In genomic region chr5:147208134-147208533, GRCh38 we compare ENCODE assay signal across 22 cellular contexts. TPM values are rescaled to one million over a fixed set of nuclear protein-coding genes. Genes with fewer than 3 reads are reported as not detected.
DNase-seq lines count a peak whose midpoint lies in the region; ATAC-seq and FAIRE-seq lines count a peak whose summit lies in the region.
"Had no signal": no experiment of that assay in that cellular context is flagged by ENCODE, and none has a peak within 500 bp of the region (broad histone marks: within the 10 kb centered on the region; RNA-seq: fewer than 3 reads in every experiment).

No MANE protein-coding gene starts in this region.

- H3K27me3 Mint-ChIP-seq in stimulated activated naive CD8-positive, alpha-beta T cell treated with anti-CD3 and anti-CD28 coated beads, Interleukin-15, amount 100 ng/mL, for 72 hours, result peaks cover 9% of the 10 kb centered on the region
- H3K27me3 Mint-ChIP-seq: activated naive CD8-positive, alpha-beta T cell treated with anti-CD3 and anti-CD28 coated beads for 36 hours; stimulated activated naive B cell treated with anti-CD40 and anti-IgM and Interleukin-4, amounts not matched to agents 10 μg/mL and 1 μg/mL and 100 μg/mL, for 72 hours; type B pancreatic cell had no signal

- H3K27me3 ChIP-seq in GM23248 (replicated peaks; ENCODE audit: insufficient read depth), result no peaks in the 10 kb centered on the region
- H3K27me3 ChIP-seq: neural progenitor cell had no signal

- no peak overlapping the region for H3K27ac ChIP-seq in GM23248
- H3K27ac ChIP-seq: neural progenitor cell had no signal

- no peaks in the 10 kb centered on the region for H3F3A ChIP-seq in GM23248 (ENCODE audit: insufficient read depth)

- peak; percentile 99 for FAIRE-seq in frontal cortex (lab: Jason Lieb, UNC)
- FAIRE-seq: K562 had no signal

- no peak overlapping the region for H3K4me2 ChIP-seq in GM23248 (ENCODE audit: unreplicated experiment)
- H3K4me2 ChIP-seq: neural progenitor cell had no signal

- H3K4me3 ChIP-seq in GM23248, result no peak overlapping the region
- H3K4me3 ChIP-seq: K562, neural progenitor cell had no signal

- no peak overlapping the region for H3K9ac ChIP-seq in GM23248
- H3K9ac ChIP-seq: neural progenitor cell had no signal

- H3K4me1 Mint-ChIP-seq in stimulated activated naive CD8-positive, alpha-beta T cell treated with anti-CD3 and anti-CD28 coated beads, Interleukin-15, amount 100 ng/mL, for 72 hours, result no peaks in the 10 kb centered on the region
- H3K4me1 Mint-ChIP-seq: activated naive CD8-positive, alpha-beta T cell treated with anti-CD3 and anti-CD28 coated beads for 36 hours; H9; stimulated activated naive B cell treated with anti-CD40 and anti-IgM and Interleukin-4, amounts not matched to agents 10 μg/mL and 1 μg/mL and 100 μg/mL, for 72 hours had no signal

- peak; percentile 95 for ATAC-seq in sciatic nerve
- ATAC-seq in stimulated activated naive CD8-positive, alpha-beta T cell treated with anti-CD3 and anti-CD28 coated beads, Interleukin-15, amount 100 ng/mL, for 72 hours, result no peak
- no peak for ATAC-seq in GM18517 (IDR thresholded peaks at IDR 0.05; ENCODE audit: unreplicated experiment)
- ATAC-seq: K562; left cardiac atrium; stimulated activated naive B cell treated with anti-CD40 and anti-IgM and Interleukin-4, amounts not matched to agents 10 μg/mL and 1 μg/mL and 100 μg/mL, for 72 hours had no signal

- no peak overlapping the region for H3K4me3 Mint-ChIP-seq in stimulated activated naive CD8-positive, alpha-beta T cell treated with anti-CD3 and anti-CD28 coated beads, Interleukin-15, amount 100 ng/mL, for 72 hours
- H3K4me3 Mint-ChIP-seq: activated naive CD8-positive, alpha-beta T cell treated with anti-CD3 and anti-CD28 coated beads for 36 hours; activated T-helper 1 cell treated with anti-CD3 and anti-CD28 coated beads, Interleukin-12 subunit alpha, Interleukin-12 subunit beta, Interleukin-2, Interleukin-4 antibody, amounts not matched to agents 30 ng/mL and 10 ng/mL and 1 ng/mL, durations not matched to agents 14 hours and 24 hours and 36 hours; H9; neural progenitor cell; stimulated activated naive B cell treated with anti-CD40 and anti-IgM and Interleukin-4, amounts not matched to agents 10 μg/mL and 1 μg/mL and 100 μg/mL, for 72 hours; T-helper 1 cell treated with Interleukin-12 subunit alpha and Interleukin-12 subunit beta and Interleukin-4 antibody, amounts not matched to agents 30 μg/mL and 1 μg/mL, for 36 hours; type B pancreatic cell had no signal

- WGBS in GM23248 (ENCODE audit: low coverage in 1 of 2, low lambda C conversion rate in 2 of 2, missing lambda C conversion rate in 2 of 2), 2 experiments, result 10 to 14% methylated on average over 1 of the region's 1 CpG

- H3K9me2 ChIP-seq in GM23248 (ENCODE audit: insufficient read depth), result no peaks in the 10 kb centered on the region

- DNase-seq in GM23248, result peak; percentile 50
- DNase-seq in anterior cingulate cortex (lab: John Stamatoyannopoulos, UW), result peak in 33 of 58 donors; percentile 2 to 86 (median 34)
- peak; percentile 23 to 43 for DNase-seq in frontal cortex (ENCODE audit: low spot score in 2 of 2)
- no peak for DNase-seq in sciatic nerve (ENCODE audit: low spot score)
- DNase-seq in kidney glomerular epithelial cell (lab: John Stamatoyannopoulos, UW), result no peak
- no peak for DNase-seq in stimulated activated naive CD8-positive, alpha-beta T cell treated with anti-CD3 and anti-CD28 coated beads, Interleukin-15, amount 100 ng/mL, for 72 hours
- DNase-seq in DMS53 (lab: John Stamatoyannopoulos, UW), result no peak
- DNase-seq: activated CD4-positive, CD25-positive, alpha-beta regulatory T cell; activated naive CD8-positive, alpha-beta T cell treated with anti-CD3 and anti-CD28 coated beads for 36 hours; central memory CD4-positive, alpha-beta T cell; effector memory CD4-positive, alpha-beta T cell; H9; left cardiac atrium; NCI-H187; Right ventricle myocardium superior; stimulated activated naive B cell treated with anti-CD40 and anti-IgM and Interleukin-4, amounts not matched to agents 10 μg/mL and 1 μg/mL and 100 μg/mL, for 72 hours had no signal

- peaks cover 0 to 11% of the 10 kb centered on the region in 2 donors for H3K9me3 Mint-ChIP-seq in stimulated activated naive CD8-positive, alpha-beta T cell treated with anti-CD3 and anti-CD28 coated beads, Interleukin-15, amount 100 ng/mL, for 72 hours
- H3K9me3 Mint-ChIP-seq: activated naive CD8-positive, alpha-beta T cell treated with anti-CD3 and anti-CD28 coated beads for 36 hours; activated T-helper 1 cell treated with anti-CD3 and anti-CD28 coated beads, Interleukin-12 subunit alpha, Interleukin-12 subunit beta, Interleukin-2, Interleukin-4 antibody, amounts not matched to agents 30 ng/mL and 10 ng/mL and 1 ng/mL, durations not matched to agents 14 hours and 24 hours and 36 hours; neural progenitor cell; T-helper 1 cell treated with Interleukin-12 subunit alpha and Interleukin-12 subunit beta and Interleukin-4 antibody, amounts not matched to agents 30 μg/mL and 1 μg/mL, for 36 hours; type B pancreatic cell had no signal

- in situ Hi-C loops in GM23248 (cut with MboI), result no loop called here

- no peak overlapping the region for H2AFZ ChIP-seq in GM23248
- H2AFZ ChIP-seq: neural progenitor cell had no signal

- no peaks in the 10 kb centered on the region for H4K20me1 ChIP-seq in GM23248 (ENCODE audit: insufficient read depth)

- no peaks in the 10 kb centered on the region for H3K79me2 ChIP-seq in GM23248 (ENCODE audit: insufficient read depth)

- no peaks in the 10 kb centered on the region for H3K36me3 ChIP-seq in GM23248 (ENCODE audit: low read depth)
- H3K36me3 ChIP-seq: neural progenitor cell had no signal

- intact Hi-C loops in sciatic nerve (cut with DNase I), result no loop called here

- H3K9me3 ChIP-seq in GM23248 (ENCODE audit: low read depth), result no peaks in the 10 kb centered on the region

- no peaks in the 10 kb centered on the region for H3K4me1 ChIP-seq in GM23248 (ENCODE audit: insufficient read depth)
- H3K4me1 ChIP-seq: neural progenitor cell had no signal

- no peak overlapping the region for H3K27ac Mint-ChIP-seq in stimulated activated naive CD8-positive, alpha-beta T cell treated with anti-CD3 and anti-CD28 coated beads, Interleukin-15, amount 100 ng/mL, for 72 hours
- H3K27ac Mint-ChIP-seq: activated naive CD8-positive, alpha-beta T cell treated with anti-CD3 and anti-CD28 coated beads for 36 hours; activated T-helper 1 cell treated with anti-CD3 and anti-CD28 coated beads, Interleukin-12 subunit alpha, Interleukin-12 subunit beta, Interleukin-2, Interleukin-4 antibody, amounts not matched to agents 30 ng/mL and 10 ng/mL and 1 ng/mL, durations not matched to agents 14 hours and 24 hours and 36 hours; H9; neural progenitor cell; stimulated activated naive B cell treated with anti-CD40 and anti-IgM and Interleukin-4, amounts not matched to agents 10 μg/mL and 1 μg/mL and 100 μg/mL, for 72 hours; T-helper 1 cell treated with Interleukin-12 subunit alpha and Interleukin-12 subunit beta and Interleukin-4 antibody, amounts not matched to agents 30 μg/mL and 1 μg/mL, for 36 hours; type B pancreatic cell had no signal

RNA-seq across cellular contexts. Expression of gene STK32A, which starts 26.7 kb away (rescaled TPM):
- total RNA-seq in GM23248 (2014; rRNA removed; shearing (Covaris generic)), result 1.3 and 1.5 TPM in 2 replicates
- 0.48 and 1.3 TPM in 2 replicates for polyA plus RNA-seq in GM23248 (2016; fragmentation: Nextera tagmentation; extraction: Ambion mirVana)
- 4.1 TPM for total RNA-seq in frontal cortex
- 29.1 TPM for total RNA-seq in sciatic nerve
- total RNA-seq: activated naive CD8-positive, alpha-beta T cell treated with anti-CD3 and anti-CD28 coated beads for 36 hours; activated T-helper 1 cell treated with anti-CD3 and anti-CD28 coated beads, Interleukin-12 subunit alpha, Interleukin-12 subunit beta, Interleukin-2, Interleukin-4 antibody, amounts not matched to agents 30 ng/mL and 10 ng/mL and 1 ng/mL, durations not matched to agents 14 hours and 24 hours and 36 hours; K562 had no signal
- polyA plus RNA-seq: K562 had no signal

Comparison
In these comparisons a context has a peak if more than half of its experiments do, and no peak if none do; other contexts are left out.
1. DNase-seq: peak in GM23248 (single experiment), anterior cingulate cortex (33 of 58) and frontal cortex (2 of 2); none in sciatic nerve (single experiment), kidney glomerular epithelial cell (single experiment), stimulated activated naive CD8-positive, alpha-beta T cell treated with anti-CD3 and anti-CD28 coated beads, Interleukin-15, amount 100 ng/mL, for 72 hours (0 of 2) and DMS53 (single experiment).